ENCODE assay signal across 16 cellular contexts in genomic region chr12:109738209-109738608, GRCh38. TPM values are rescaled to one million over a fixed set of nuclear protein-coding genes. Genes with fewer than 3 reads are reported as not detected.
A peak's percentile ranks its signal among the peaks of the same experiment; 100 is the strongest.
DNase-seq lines count a peak whose midpoint lies in the region; ATAC-seq and TF ChIP-seq lines count a peak whose summit lies in the region.
"Had no signal": no experiment of that assay in that cellular context is flagged by ENCODE, and none has a peak within 500 bp of the region (broad histone marks: within the 10 kb centered on the region; RNA-seq: fewer than 3 reads in every experiment).

No MANE protein-coding gene starts in this region.

- no peak for TF ChIP-seq CTCF in WTC11 (IDR thresholded peaks at IDR 0.05)
- TF ChIP-seq CTCF in progenitor cell of endocrine pancreas (IDR thresholded peaks at IDR 0.05; ENCODE audit: unreplicated experiment), result no peak

- no peaks in the 10 kb centered on the region for H3K9me3 Mint-ChIP-seq in WTC11
- H3K9me3 Mint-ChIP-seq in progenitor cell of endocrine pancreas (ENCODE audit: low read depth), result no peaks in the 10 kb centered on the region
- H3K9me3 Mint-ChIP-seq: activated CD8-positive, alpha-beta T cell treated with anti-CD3 and anti-CD28 coated beads for 36 hours; CD8-positive, alpha-beta T cell; neural crest cell had no signal

- H3K27ac Mint-ChIP-seq in WTC11 (no peak overlapping the region), progenitor cell of endocrine pancreas (no peak overlapping the region)
- H3K27ac Mint-ChIP-seq: activated CD8-positive, alpha-beta T cell treated with anti-CD3 and anti-CD28 coated beads for 36 hours; CD8-positive, alpha-beta T cell had no signal

- H3K4me1 Mint-ChIP-seq in WTC11 (peaks cover 34% of the 10 kb centered on the region), progenitor cell of endocrine pancreas (ENCODE audit: low read depth) (peaks cover 31% of the 10 kb centered on the region)

- peak; percentile 46 for DNase-seq in activated CD8-positive, alpha-beta memory T cell treated with anti-CD3 and anti-CD28 coated beads for 24 hours
- DNase-seq in activated CD8-positive, alpha-beta memory T cell treated with anti-CD3 and anti-CD28 coated beads, Interleukin-2, amount 50 U/mL, for 48 hours, result no peak
- DNase-seq in WTC11 (ENCODE audit: low spot score) (peak; percentile 8), kidney tubule cell (ENCODE audit: low spot score) (peak; percentile 38), progenitor cell of endocrine pancreas (ENCODE audit: low spot score, unreplicated experiment) (peak; percentile 6), NOMO-1 treated with dmso at 0.1 percent for 144 hours (lab: John Stamatoyannopoulos, UW; ENCODE audit: unreplicated experiment) (no peak), NCI-H69 (lab: John Stamatoyannopoulos, UW) (no peak)
- DNase-seq: activated CD8-positive, alpha-beta T cell treated with anti-CD3 and anti-CD28 coated beads for 36 hours; CD8-positive, alpha-beta T cell; Kasumi-1; NCI-H1417; NCI-H345; small intestine had no signal

- H3K4me3 Mint-ChIP-seq in WTC11, result no peak overlapping the region
- no peak overlapping the region for H3K4me3 Mint-ChIP-seq in progenitor cell of endocrine pancreas (ENCODE audit: low read depth)
- H3K4me3 Mint-ChIP-seq: activated CD8-positive, alpha-beta T cell treated with anti-CD3 and anti-CD28 coated beads for 36 hours; CD8-positive, alpha-beta T cell; neural crest cell had no signal

- H3K36me3 Mint-ChIP-seq in WTC11 (no peaks in the 10 kb centered on the region), progenitor cell of endocrine pancreas (ENCODE audit: insufficient read depth) (no peaks in the 10 kb centered on the region)
- H3K36me3 Mint-ChIP-seq: CD8-positive, alpha-beta T cell had no signal

- no peaks in the 10 kb centered on the region for H3K27me3 Mint-ChIP-seq in WTC11 (ENCODE audit: low read depth)
- H3K27me3 Mint-ChIP-seq in progenitor cell of endocrine pancreas, result peaks cover 24% of the 10 kb centered on the region

- ATAC-seq in WTC11 (no peak), GM18868 (IDR thresholded peaks at IDR 0.05; ENCODE audit: unreplicated experiment) (no peak)
- ATAC-seq: activated CD8-positive, alpha-beta T cell treated with anti-CD3 and anti-CD28 coated beads for 36 hours; CD8-positive, alpha-beta T cell had no signal

- CTCF ChIA-PET in WTC11 (lab: Charles Lee), result interaction anchor here (0.7 to 5.4 kb wide), 4 partner anchors 16 to 141 kb away, joined by 4 to 50 read pairs (median 12); no protein-coding TSS in a partner anchor

- POLR2A ChIA-PET in WTC11 (lab: Charles Lee), result no interaction called here

TF ChIP-seq in WTC11, 78 proteins besides CTCF, POLR2A, EP300 and RAD21:
- TF ChIP-seq RELA (CRISPR knock-in tag; IDR thresholded peaks at IDR 0.05; ENCODE audit: borderline replicate concordance), result no peak
- no peak for TF ChIP-seq NFATC4 (CRISPR knock-in tag; IDR thresholded peaks at IDR 0.05)
- no peak for TF ChIP-seq ZNF219 (CRISPR knock-in tag; IDR thresholded peaks at IDR 0.05; ENCODE audit: borderline replicate concordance)
- no peak for TF ChIP-seq AFF4 (CRISPR knock-in tag; IDR thresholded peaks at IDR 0.05; ENCODE audit: borderline replicate concordance)
- TF ChIP-seq ZSCAN18 (CRISPR knock-in tag; IDR thresholded peaks at IDR 0.05), result no peak
- no peak for TF ChIP-seq SMAD4 (CRISPR knock-in tag; IDR thresholded peaks at IDR 0.05)
- no peak for TF ChIP-seq STAT6 (CRISPR knock-in tag; conservative IDR thresholded peaks at IDR 0.05; ENCODE audit: low read depth)
- no peak for TF ChIP-seq KAT7 (CRISPR knock-in tag; IDR thresholded peaks at IDR 0.05; ENCODE audit: borderline replicate concordance)
- no peak for TF ChIP-seq TP53 (CRISPR knock-in tag; IDR thresholded peaks at IDR 0.05)
- no peak for TF ChIP-seq FOXP4 (CRISPR knock-in tag; IDR thresholded peaks at IDR 0.05)
- no peak for TF ChIP-seq EMX1 (CRISPR knock-in tag; IDR thresholded peaks at IDR 0.05)

RNA-seq across cellular contexts. Expression of gene FAM222A, which starts 24.6 kb away (rescaled TPM):
- total RNA-seq in WTC11 (2021) (1.3 to 1.6 TPM (median 1.6 TPM) in 3 replicates), progenitor cell of endocrine pancreas (11.6 and 12.7 TPM in 2 replicates)
- total RNA-seq: fibroblast of lung had no signal

Comparison
In these comparisons a context has a peak if more than half of its experiments do, and no peak if none do; other contexts are left out.
1. DNase-seq: peak in activated CD8-positive, alpha-beta memory T cell treated with anti-CD3 and anti-CD28 coated beads for 24 hours (single experiment), WTC11 (single experiment), kidney tubule cell (single experiment) and progenitor cell of endocrine pancreas (single experiment); none in activated CD8-positive, alpha-beta memory T cell treated with anti-CD3 and anti-CD28 coated beads, Interleukin-2, amount 50 U/mL, for 48 hours (single experiment), NOMO-1 treated with dmso at 0.1 percent for 144 hours (single experiment) and NCI-H69 (single experiment).